In the genomic region with DNA sequence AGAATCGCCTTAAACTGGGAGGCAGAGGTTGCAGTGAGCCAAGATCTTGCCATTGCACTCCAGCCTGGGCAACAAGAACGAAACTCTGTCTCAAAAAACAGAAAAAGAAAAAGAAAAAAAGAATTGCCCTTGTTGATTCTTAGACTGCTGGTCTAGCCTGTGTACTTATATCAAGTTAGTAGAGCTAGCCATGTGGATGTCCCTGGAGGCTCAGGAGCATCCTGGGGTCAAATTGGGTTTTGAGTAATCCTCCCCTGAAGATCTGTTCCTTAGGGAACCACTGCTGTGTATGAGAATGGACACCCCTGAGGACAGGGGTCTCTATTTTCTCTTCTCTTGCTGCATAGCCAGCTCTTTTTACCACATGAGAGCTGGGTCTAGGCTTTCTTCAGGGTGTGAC, we compare ENCODE assay signal across 13 cellular contexts. TPM values are rescaled to one million over a fixed set of nuclear protein-coding genes. Genes with fewer than 3 reads are reported as not detected.
DNase-seq lines count a peak whose midpoint lies in the region; ATAC-seq and TF ChIP-seq lines count a peak whose summit lies in the region.
"Had no signal": no experiment of that assay in that cellular context is flagged by ENCODE, and none has a peak within 500 bp of the region (broad histone marks: within the 10 kb centered on the region; RNA-seq: fewer than 3 reads in every experiment).

No MANE protein-coding gene starts in this region.

- intact Hi-C loops in psoas muscle (cut with DNase I) = no loop called here

- H3K4me1 ChIP-seq in CD8-positive, alpha-beta memory T cell (ENCODE audit: insufficient read depth, low read length) = peaks cover 87% of the 10 kb centered on the region
- H3K4me1 ChIP-seq in psoas muscle = peaks cover 60% of the 10 kb centered on the region

- H3K36me3 ChIP-seq in CD8-positive, alpha-beta memory T cell (ENCODE audit: insufficient read depth, low read length) = peaks cover 25% of the 10 kb centered on the region
- H3K36me3 ChIP-seq in psoas muscle (ENCODE audit: insufficient read depth in 1 of 2, low read depth in 1 of 2) = peaks cover 4 to 92% of the 10 kb centered on the region in 2 donors

- H3K4me3 Mint-ChIP-seq in CD8-positive, alpha-beta memory T cell = peak overlapping the region in 6 of 7 donors; percentile 18 to 71 (median 54)
- peak overlapping the region; percentile 39 for H3K4me3 Mint-ChIP-seq in activated naive CD8-positive, alpha-beta T cell treated with anti-CD3 and anti-CD28 coated beads, Interleukin-2, amount 10 ng/mL, durations not matched to agents 7 days and 5 days
- H3K4me3 Mint-ChIP-seq in nephron progenitor cell = no peak overlapping the region
- H3K4me3 Mint-ChIP-seq: GM23338 had no signal

- 93 to 96% (median 94%) methylated on average over 2 of the region's 2 CpGs for WGBS in psoas muscle, 3 donors

- H3K27ac ChIP-seq in CD8-positive, alpha-beta memory T cell (ENCODE audit: low read depth, low read length) = no peak overlapping the region
- H3K27ac ChIP-seq in psoas muscle = peak overlapping the region; percentile 91

- no peaks in the 10 kb centered on the region for H3K27me3 Mint-ChIP-seq in CD8-positive, alpha-beta memory T cell
- H3K27me3 Mint-ChIP-seq in activated naive CD8-positive, alpha-beta T cell treated with anti-CD3 and anti-CD28 coated beads, Interleukin-2, amount 10 ng/mL, durations not matched to agents 7 days and 5 days = no peaks in the 10 kb centered on the region
- H3K27me3 Mint-ChIP-seq in nephron progenitor cell (ENCODE audit: low read depth, poor library complexity) = peaks cover 6% of the 10 kb centered on the region

- no peaks in the 10 kb centered on the region for H3K27me3 ChIP-seq in CD8-positive, alpha-beta memory T cell (ENCODE audit: insufficient read depth, low read length, poor library complexity, severe bottlenecking)
- H3K27me3 ChIP-seq in psoas muscle (ENCODE audit: insufficient read depth in 3 of 3, low read length in 2 of 3) = no peaks in the 10 kb centered on the region
- H3K27me3 ChIP-seq: MG63 had no signal

- no peak for DNase-seq in CD8-positive, alpha-beta memory T cell
- no peak for DNase-seq in activated naive CD8-positive, alpha-beta T cell treated with anti-CD3 and anti-CD28 coated beads, Interleukin-2, amount 10 ng/mL, durations not matched to agents 7 days and 5 days
- DNase-seq in psoas muscle (no peak), HCEC 1CT (no peak), inferior parietal cortex (ENCODE audit: extremely low spot score) (no peak), nephron progenitor cell (no peak)
- DNase-seq: DMS79 treated with DMSO at 0.1 percent for 48 hours, foreskin fibroblast, MG63, SW 1271 had no signal

- no peaks in the 10 kb centered on the region for H3K9me3 ChIP-seq in CD8-positive, alpha-beta memory T cell (ENCODE audit: low read length)
- no peaks in the 10 kb centered on the region for H3K9me3 ChIP-seq in psoas muscle
- H3K9me3 ChIP-seq: MG63 had no signal

- H3K4me3 ChIP-seq in CD8-positive, alpha-beta memory T cell (ENCODE audit: low read length) = no peak overlapping the region
- no peak overlapping the region for H3K4me3 ChIP-seq in psoas muscle
- H3K4me3 ChIP-seq: GM23338, MG63 had no signal

- POLR2A ChIA-PET in CD8-positive, alpha-beta memory T cell (lab: Charles Lee) = interaction anchor here (1.0 to 1.6 kb wide), 5 partner anchors 17 to 53 kb away, joined by 4 to 6 read pairs (median 5); a partner anchor contains a TSS
- POLR2A ChIA-PET in activated naive CD8-positive, alpha-beta T cell treated with anti-CD3 and anti-CD28 coated beads, Interleukin-2, amount 10 ng/mL, durations not matched to agents 7 days and 5 days (lab: Charles Lee) = interaction anchor here (7.4 to 10.4 kb wide), 2 partner anchors 20 to 22 kb away, joined by 76 to 297 read pairs; a partner anchor contains a TSS

- TF ChIP-seq CTCF in psoas muscle (IDR thresholded peaks at IDR 0.05) = no peak
- no peak for TF ChIP-seq CTCF in nephron progenitor cell (IDR thresholded peaks at IDR 0.05)

- peak; percentile 5 for ATAC-seq in HG02623 (IDR thresholded peaks at IDR 0.05; ENCODE audit: unreplicated experiment)
- ATAC-seq in activated naive CD8-positive, alpha-beta T cell treated with anti-CD3 and anti-CD28 coated beads, Interleukin-2, amount 10 ng/mL, durations not matched to agents 7 days and 5 days (ENCODE audit: low read depth) = peak; percentile 0
- ATAC-seq in psoas muscle = no peak
- no peak for ATAC-seq in HG03280 (IDR thresholded peaks at IDR 0.05; ENCODE audit: unreplicated experiment)
- ATAC-seq: GM23338 had no signal

- peaks cover 6 to 63% (median 21%) of the 10 kb centered on the region in 3 donors for H3K36me3 Mint-ChIP-seq in CD8-positive, alpha-beta memory T cell
- peaks cover 33% of the 10 kb centered on the region for H3K36me3 Mint-ChIP-seq in activated naive CD8-positive, alpha-beta T cell treated with anti-CD3 and anti-CD28 coated beads, Interleukin-2, amount 10 ng/mL, durations not matched to agents 7 days and 5 days
- peaks cover 37% of the 10 kb centered on the region for H3K36me3 Mint-ChIP-seq in nephron progenitor cell (ENCODE audit: low read depth)

- peak overlapping the region; percentile 84 to 98 (median 92) for H3K27ac Mint-ChIP-seq in CD8-positive, alpha-beta memory T cell
- peak overlapping the region; percentile 90 for H3K27ac Mint-ChIP-seq in activated naive CD8-positive, alpha-beta T cell treated with anti-CD3 and anti-CD28 coated beads, Interleukin-2, amount 10 ng/mL, durations not matched to agents 7 days and 5 days
- H3K27ac Mint-ChIP-seq in nephron progenitor cell = no peak overlapping the region
- H3K27ac Mint-ChIP-seq: GM23338 had no signal

- H3K9me3 Mint-ChIP-seq in CD8-positive, alpha-beta memory T cell = no peaks in the 10 kb centered on the region
- no peaks in the 10 kb centered on the region for H3K9me3 Mint-ChIP-seq in activated naive CD8-positive, alpha-beta T cell treated with anti-CD3 and anti-CD28 coated beads, Interleukin-2, amount 10 ng/mL, durations not matched to agents 7 days and 5 days
- no peaks in the 10 kb centered on the region for H3K9me3 Mint-ChIP-seq in nephron progenitor cell
- H3K9me3 Mint-ChIP-seq: GM23338 had no signal

- CTCF ChIA-PET in CD8-positive, alpha-beta memory T cell (lab: Charles Lee) = interaction anchor here (0.9 to 22.1 kb wide), 6 partner anchors 17 to 52 kb away, joined by 3 to 319 read pairs (median 4); a partner anchor contains a TSS

- H3K4me1 Mint-ChIP-seq in CD8-positive, alpha-beta memory T cell = peaks cover 87 to 92% (median 89%) of the 10 kb centered on the region in 3 donors
- peaks cover 69% of the 10 kb centered on the region for H3K4me1 Mint-ChIP-seq in activated naive CD8-positive, alpha-beta T cell treated with anti-CD3 and anti-CD28 coated beads, Interleukin-2, amount 10 ng/mL, durations not matched to agents 7 days and 5 days
- H3K4me1 Mint-ChIP-seq in nephron progenitor cell = peaks cover 18% of the 10 kb centered on the region

RNA-seq across cellular contexts. Expression of a gene that starts 21.5 kb away (rescaled TPM):
- 10 to 100 TPM; 21.8 to 25.5 TPM for total RNA-seq in CD8-positive, alpha-beta memory T cell
- polyA plus RNA-seq in CD8-positive, alpha-beta memory T cell = 28.2 TPM
- total RNA-seq in activated naive CD8-positive, alpha-beta T cell treated with anti-CD3 and anti-CD28 coated beads, Interleukin-2, amount 10 ng/mL, durations not matched to agents 7 days and 5 days = 10 to 100 TPM; 38.2 to 44.4 TPM
- 10 to 100 TPM in 2 of 4 donors, 1 to 10 TPM in 2; 7.9 to 12.6 (median 9.9) TPM for total RNA-seq in psoas muscle
- 10 to 100 TPM in 1 of 3 donors, 1 to 10 TPM in 2; 5.8 to 16.3 (median 9.5) TPM for polyA plus RNA-seq in psoas muscle

RNA-seq across cellular contexts. Expression of a gene that starts 21.6 kb away (rescaled TPM):
- total RNA-seq in CD8-positive, alpha-beta memory T cell = 10 to 100 TPM; 61.1 to 67.5 TPM
- 41.8 TPM for polyA plus RNA-seq in CD8-positive, alpha-beta memory T cell
- total RNA-seq in activated naive CD8-positive, alpha-beta T cell treated with anti-CD3 and anti-CD28 coated beads, Interleukin-2, amount 10 ng/mL, durations not matched to agents 7 days and 5 days = 10 to 100 TPM; 85.7 to 87.3 TPM
- total RNA-seq in psoas muscle = 10 to 100 TPM; 19.9 to 31.4 (median 26.6) TPM
- 10 to 100 TPM; 18.9 to 45.1 (median 20.4) TPM for polyA plus RNA-seq in psoas muscle

RNA-seq across cellular contexts. Expression of a gene that starts 24.9 kb away (rescaled TPM):
- total RNA-seq in CD8-positive, alpha-beta memory T cell = 10 to 100 TPM; 91.2 to 94.9 TPM
- polyA plus RNA-seq in CD8-positive, alpha-beta memory T cell = 18.7 TPM
- total RNA-seq in activated naive CD8-positive, alpha-beta T cell treated with anti-CD3 and anti-CD28 coated beads, Interleukin-2, amount 10 ng/mL, durations not matched to agents 7 days and 5 days = 100 to 1,000 TPM; 110 to 113 TPM
- 100 to 1,000 TPM in 1 of 4 donors, 10 to 100 TPM in 3; 25.6 to 217 (median 70.5) TPM for total RNA-seq in psoas muscle
- 10 to 100 TPM in 2 of 3 donors, 1 to 10 TPM in 1; 9.2 to 55.2 (median 36.4) TPM for polyA plus RNA-seq in psoas muscle

RNA-seq across cellular contexts. Expression of a gene that starts 44.0 kb away (rescaled TPM):
- 1 to 10 TPM; 9.0 to 9.4 TPM for total RNA-seq in CD8-positive, alpha-beta memory T cell
- 11.0 TPM for polyA plus RNA-seq in CD8-positive, alpha-beta memory T cell
- total RNA-seq in activated naive CD8-positive, alpha-beta T cell treated with anti-CD3 and anti-CD28 coated beads, Interleukin-2, amount 10 ng/mL, durations not matched to agents 7 days and 5 days = 10 to 100 TPM; 10.8 to 12.5 TPM
- total RNA-seq in psoas muscle = 10 to 100 TPM; 28.0 to 65.0 (median 31.0) TPM
- polyA plus RNA-seq in psoas muscle = 10 to 100 TPM; 13.0 to 31.7 (median 22.6) TPM

RNA-seq across cellular contexts. Expression of a gene that starts 53.3 kb away (rescaled TPM):
- total RNA-seq in CD8-positive, alpha-beta memory T cell = under 1 TPM; 0.11 to 0.27 TPM
- polyA plus RNA-seq in CD8-positive, alpha-beta memory T cell = 0.32 TPM
- under 1 TPM in 1 of 2 experiments, not detected in 1; 0.86 TPM for total RNA-seq in activated naive CD8-positive, alpha-beta T cell treated with anti-CD3 and anti-CD28 coated beads, Interleukin-2, amount 10 ng/mL, durations not matched to agents 7 days and 5 days
- not detected for total RNA-seq in psoas muscle
- under 1 TPM; 0.03 to 0.08 (median 0.05) TPM for polyA plus RNA-seq in psoas muscle

Comparison
In these comparisons a context has a peak if more than half of its experiments do, and no peak if none do; other contexts are left out.
1. ATAC-seq: peak in HG02623 (single experiment) and activated naive CD8-positive, alpha-beta T cell treated with anti-CD3 and anti-CD28 coated beads, Interleukin-2, amount 10 ng/mL, durations not matched to agents 7 days and 5 days (single experiment); none in psoas muscle (0 of 4) and HG03280 (single experiment).